In genomic region chr9:110021891-110022290, GRCh38 we compare ENCODE assay signal across 8 cellular contexts.
DNase-seq lines count a peak whose midpoint lies in the region; ATAC-seq and TF ChIP-seq lines count a peak whose summit lies in the region.

No MANE protein-coding gene starts in this region.

- peak overlapping the region; percentile 4; the same call in 1 of the 2 replicates for H3K27ac ChIP-seq in KMS-11
- H3K27ac ChIP-seq in heart right ventricle, result peak overlapping the region in 4 of 10 donors; percentile 11 to 64 (median 30)
- H3K27ac ChIP-seq in Karpas-422 (ENCODE audit: low read length), result no peak overlapping the region

- ATAC-seq in GM18505 (IDR thresholded peaks at IDR 0.05; ENCODE audit: unreplicated experiment), result peak; percentile 97
- ATAC-seq in GM21529 (IDR thresholded peaks at IDR 0.05; ENCODE audit: unreplicated experiment), result peak; percentile 99
- ATAC-seq in heart right ventricle, result peak in 6 of 8 donors; percentile 51 to 65 (median 62)
- ATAC-seq in omental fat pad (ENCODE audit: low FRiP score), result no peak

- no peaks in the 10 kb centered on the region for H3K9me2 ChIP-seq in Karpas-422 (replicated peaks; ENCODE audit: insufficient read depth, low read length)

- DNase-seq in heart right ventricle, result no peak
- no peak for DNase-seq in stimulated activated CD4-positive, alpha-beta T cell treated with anti-CD3 and anti-CD28 coated beads, Interleukin-2, amount 100 ng/mL, for 48 hours
- DNase-seq in omental fat pad (ENCODE audit: low spot score), result no peak
- DNase-seq in posterior cingulate gyrus, result no peak
- no peak for DNase-seq in Karpas-422

- H3K4me1 ChIP-seq in KMS-11 (ENCODE audit: low read depth, poor library complexity, severe bottlenecking), result peaks cover 10% of the 10 kb centered on the region
- peaks cover 2 to 20% (median 17%) of the 10 kb centered on the region in 9 donors for H3K4me1 ChIP-seq in heart right ventricle
- H3K4me1 ChIP-seq in Karpas-422 (ENCODE audit: low read length), result no peaks in the 10 kb centered on the region

- H3K36me3 ChIP-seq in KMS-11 (ENCODE audit: insufficient read depth) (no peaks in the 10 kb centered on the region), heart right ventricle (no peaks in the 10 kb centered on the region), Karpas-422 (ENCODE audit: insufficient read depth, low read length) (no peaks in the 10 kb centered on the region)

- intact Hi-C loops in heart right ventricle (cut with DNase I) (no loop called here), posterior cingulate gyrus (cut with DNase I) (no loop called here)

- H3K4me3 ChIP-seq in KMS-11 (IDR thresholded peaks at IDR 0.05; ENCODE audit: insufficient read depth, low read depth, low read length), result no peak overlapping the region
- no peak overlapping the region for H3K4me3 ChIP-seq in heart right ventricle
- H3K4me3 ChIP-seq in Karpas-422 (ENCODE audit: low read length), result no peak overlapping the region

- H3K27me3 ChIP-seq in KMS-11 (ENCODE audit: insufficient read depth, low read depth) (no peaks in the 10 kb centered on the region), heart right ventricle (peaks cover 0 to 4% (median 0%) of the 10 kb centered on the region in 7 donors), Karpas-422 (ENCODE audit: low read length) (no peaks in the 10 kb centered on the region)

- H3K9ac ChIP-seq in KMS-11 (no peak overlapping the region), Karpas-422 (ENCODE audit: low read length) (no peak overlapping the region)

- H3K4me2 ChIP-seq in KMS-11 (peak overlapping the region; percentile 2; the same call in 1 of the 2 replicates), Karpas-422 (ENCODE audit: low read depth, low read length, poor library complexity, severe bottlenecking) (no peak overlapping the region)

- H3K9me3 ChIP-seq in heart right ventricle (no peaks in the 10 kb centered on the region), Karpas-422 (ENCODE audit: low read length) (no peaks in the 10 kb centered on the region)

- H4K20me1 ChIP-seq in KMS-11 (ENCODE audit: insufficient read depth) (no peaks in the 10 kb centered on the region), Karpas-422 (ENCODE audit: insufficient read depth, low read depth, low read length) (no peaks in the 10 kb centered on the region)

- no peak for TF ChIP-seq POLR2A in GM18505 (IDR thresholded peaks at IDR 0.05; ENCODE audit: borderline replicate concordance, extremely low read depth, insufficient read depth, insufficient read length)

- H2AFZ ChIP-seq in KMS-11 (ENCODE audit: low read depth) (peak overlapping the region; percentile 12; the same call in 1 of the 2 replicates), Karpas-422 (ENCODE audit: low read length) (no peak overlapping the region)

- H3K79me2 ChIP-seq in KMS-11 (ENCODE audit: insufficient read depth, low read depth), result no peaks in the 10 kb centered on the region
- H3K79me2 ChIP-seq in Karpas-422 (ENCODE audit: low read length), result no peaks in the 10 kb centered on the region

- no peak for TF ChIP-seq CTCF in KMS-11 (conservative IDR thresholded peaks at IDR 0.05; ENCODE audit: low read depth, low read length)
- TF ChIP-seq CTCF in heart right ventricle (IDR thresholded peaks at IDR 0.05), result no peak
- TF ChIP-seq CTCF in omental fat pad (IDR thresholded peaks at IDR 0.05), result no peak

- WGBS in heart right ventricle, 2 donors, result 67 to 71% methylated on average over 2 of the region's 2 CpGs
